27 cellular contexts compared by ENCODE assay signal in genomic region chrX:46938589-46938988, GRCh38. TPM values are rescaled to one million over a fixed set of nuclear protein-coding genes. Genes with fewer than 3 reads are reported as not detected.
DNase-seq lines count a peak whose midpoint lies in the region; ATAC-seq, FAIRE-seq and TF ChIP-seq lines count a peak whose summit lies in the region.
"Had no signal": no experiment of that assay in that cellular context is flagged by ENCODE, and none has a peak within 500 bp of the region (broad histone marks: within the 10 kb centered on the region; RNA-seq: fewer than 3 reads in every experiment).

No MANE protein-coding gene starts in this region.

- ATAC-seq in K562 (no peak), upper lobe of right lung (no peak)
- ATAC-seq: GM12878 had no signal

- FAIRE-seq in GM19239 (lab: Jason Lieb, UNC) (peak; percentile 58), K562 (lab: Jason Lieb, UNC) (no peak)
- FAIRE-seq: A204.1, GM12878, GM12892 had no signal

- intact Hi-C loops in OCI-LY7 (cut with micrococcal nuclease; ENCODE audit: unreplicated experiment) (no loop called here), K562 (cut with micrococcal nuclease) (no loop called here), upper lobe of right lung (cut with DNase I) (no loop called here)

- DNase-seq in GM19239 (ENCODE audit: insufficient read length, low spot score): no peak
- peak; percentile 8 for DNase-seq in OCI-LY7 (ENCODE audit: low spot score)
- DNase-seq in K562 (ENCODE audit: extremely low read depth in 1 of 4, low spot score in 3 of 4): no peak
- no peak for DNase-seq in mesothelial cell of epicardium (ENCODE audit: low spot score in 2 of 2, unreplicated experiment in 2 of 2)
- no peak for DNase-seq in NCI-H1048 (lab: John Stamatoyannopoulos, UW)
- no peak for DNase-seq in upper lobe of right lung
- no peak for DNase-seq in NCI-H446 (lab: John Stamatoyannopoulos, UW)
- DNase-seq: 8988T; ACHN; BE2C; C1 segment of cervical spinal cord; CD4-positive, alpha-beta memory T cell; CD4-positive, CD25-positive, alpha-beta regulatory T cell; CD8-positive, alpha-beta memory T cell; COR-L47; DMS 273 treated with DMSO at 0.1 percent for 48 hours; DMS153; DMS53; DMS79; DND-41; EL; GDM1 had no signal

- TF ChIP-seq POLR2A in K562 (conservative IDR thresholded peaks at IDR 0.05): no peak

- H3K36me3 Mint-ChIP-seq in mesothelial cell of epicardium: peaks cover 12% of the 10 kb centered on the region
- H3K36me3 Mint-ChIP-seq: CD4-positive, alpha-beta memory T cell; CD4-positive, CD25-positive, alpha-beta regulatory T cell; CD8-positive, alpha-beta memory T cell had no signal

- no peak overlapping the region for H3K4me3 Mint-ChIP-seq in mesothelial cell of epicardium
- H3K4me3 Mint-ChIP-seq: CD14-positive monocyte; CD4-positive, alpha-beta memory T cell; CD4-positive, CD25-positive, alpha-beta regulatory T cell; CD8-positive, alpha-beta memory T cell had no signal

- peaks cover 61% of the 10 kb centered on the region for H3K9me3 Mint-ChIP-seq in mesothelial cell of epicardium

- H3K4me3 ChIP-seq in OCI-LY7 (ENCODE audit: low read depth, low read length, poor library complexity, severe bottlenecking) (no peak overlapping the region), K562 (no peak overlapping the region), upper lobe of right lung (no peak overlapping the region)
- H3K4me3 ChIP-seq: BLaER1, GM12878 had no signal

- peaks cover 10% of the 10 kb centered on the region; the same call in 1 of the 2 replicates for H3K79me2 ChIP-seq in OCI-LY7 (ENCODE audit: insufficient read depth, low read depth, low read length)
- no peaks in the 10 kb centered on the region for H3K79me2 ChIP-seq in K562 (ENCODE audit: control insufficient read depth, insufficient read depth, low read length)

- H3K27me3 Mint-ChIP-seq in mesothelial cell of epicardium (ENCODE audit: low read depth): no peaks in the 10 kb centered on the region

- H3K9me3 ChIP-seq in OCI-LY7 (ENCODE audit: low read length) (peaks cover 10% of the 10 kb centered on the region), K562 (replicated peaks; ENCODE audit: control insufficient read depth, insufficient read depth, low read depth, low read length) (no peaks in the 10 kb centered on the region), upper lobe of right lung (no peaks in the 10 kb centered on the region)
- H3K9me3 ChIP-seq: BE2C had no signal

- H3K4me1 Mint-ChIP-seq in mesothelial cell of epicardium: no peaks in the 10 kb centered on the region
- H3K4me1 Mint-ChIP-seq: CD14-positive monocyte; CD4-positive, alpha-beta memory T cell; CD4-positive, CD25-positive, alpha-beta regulatory T cell; CD8-positive, alpha-beta memory T cell had no signal

- BruUV-seq in OCI-LY7 (replicated peaks; lab: Mats Ljungman, UMichigan) (no TSS peak), K562 (replicated peaks; lab: Mats Ljungman, UMichigan) (no TSS peak)

- in situ Hi-C loops in K562 (cut with MboI): no loop called here

- TF ChIP-seq CTCF in OCI-LY7 (conservative IDR thresholded peaks at IDR 0.05; ENCODE audit: low read length) (no peak), K562 (IDR thresholded peaks at IDR 0.05 in 2 of 3, conservative IDR thresholded peaks at IDR 0.05 in 1 of 3; ENCODE audit: insufficient read depth in 2 of 3, low read depth in 1 of 3, low read length in 3 of 3) (no peak), mesothelial cell of epicardium (IDR thresholded peaks at IDR 0.05; ENCODE audit: unreplicated experiment) (no peak), upper lobe of right lung (IDR thresholded peaks at IDR 0.05) (no peak)

- POLR2A ChIA-PET in OCI-LY7 (lab: Charles Lee) (no interaction called here), K562 (lab: Yijun Ruan, JAX) (no interaction called here)

- no peak for TF ChIP-seq EP300 in K562 (IDR thresholded peaks at IDR 0.05; ENCODE audit: low read length)

- no peak overlapping the region for H3K9ac ChIP-seq in K562 (ENCODE audit: insufficient read depth in 1 of 2, low read depth in 2 of 2, low read length in 2 of 2)
- H3K9ac ChIP-seq: BLaER1 had no signal

- H2AFZ ChIP-seq in OCI-LY7 (ENCODE audit: low read length) (no peak overlapping the region), K562 (ENCODE audit: low read depth, low read length) (no peak overlapping the region)

- H3K36me3 ChIP-seq in OCI-LY7 (ENCODE audit: insufficient read depth, low read length) (no peaks in the 10 kb centered on the region; the same call in 1 of the 2 replicates), K562 (ENCODE audit: control insufficient read depth, insufficient read depth, low read length) (no peaks in the 10 kb centered on the region), upper lobe of right lung (no peaks in the 10 kb centered on the region)
- H3K36me3 ChIP-seq: BE2C had no signal

- H3K4me1 ChIP-seq in OCI-LY7 (ENCODE audit: insufficient read depth, low read length, poor library complexity, severe bottlenecking): peaks cover 31% of the 10 kb centered on the region
- H3K4me1 ChIP-seq in K562 (replicated peaks in 1 of 2; ENCODE audit: control insufficient read depth in 2 of 2, insufficient read depth in 2 of 2, low read length in 2 of 2): no peaks in the 10 kb centered on the region
- H3K4me1 ChIP-seq in upper lobe of right lung: no peaks in the 10 kb centered on the region
- H3K4me1 ChIP-seq: BE2C, BLaER1 had no signal

- H3K27me3 ChIP-seq in K562 (ENCODE audit: control insufficient read depth in 2 of 2, insufficient read depth in 2 of 2, low read length in 2 of 2) (no peaks in the 10 kb centered on the region), upper lobe of right lung (no peaks in the 10 kb centered on the region)
- H3K27me3 ChIP-seq: BE2C, BLaER1 had no signal

- H4K20me1 ChIP-seq in OCI-LY7 (ENCODE audit: insufficient read depth, low read length) (no peaks in the 10 kb centered on the region), K562 (replicated peaks; ENCODE audit: control insufficient read depth, insufficient read depth, low read length) (no peaks in the 10 kb centered on the region)
- H4K20me1 ChIP-seq: BLaER1 had no signal

- H3K9me1 ChIP-seq in K562 (ENCODE audit: control insufficient read depth, insufficient read depth, low read length): no peaks in the 10 kb centered on the region

- CTCF ChIA-PET in OCI-LY7 (lab: Charles Lee; ENCODE audit: unreplicated experiment): no interaction called here
- CTCF ChIA-PET in K562 (lab: Yijun Ruan, JAX; ENCODE audit: low intra/inter-chr PET ratio): no interaction called here

- H3K9me2 ChIP-seq in OCI-LY7 (ENCODE audit: insufficient read depth, low read length): no peaks in the 10 kb centered on the region

- TF ChIP-seq RAD21 in K562 (CRISPR knock-in tag; conservative IDR thresholded peaks at IDR 0.05 in 1 of 2, IDR thresholded peaks at IDR 0.05 in 1 of 2): no peak

- no peak overlapping the region for H3K27ac Mint-ChIP-seq in mesothelial cell of epicardium
- H3K27ac Mint-ChIP-seq: CD14-positive monocyte; CD4-positive, alpha-beta memory T cell; CD4-positive, CD25-positive, alpha-beta regulatory T cell had no signal

- H3K4me2 ChIP-seq in OCI-LY7 (ENCODE audit: low read length): no peak overlapping the region
- H3K4me2 ChIP-seq in K562 (ENCODE audit: insufficient read depth, low read length): no peak overlapping the region
- H3K4me2 ChIP-seq: BLaER1 had no signal

- H3K27ac ChIP-seq in OCI-LY7 (ENCODE audit: low read depth, low read length, poor library complexity, severe bottlenecking) (no peak overlapping the region), K562 (ENCODE audit: extremely low read depth, low read depth, low read length) (no peak overlapping the region), upper lobe of right lung (no peak overlapping the region)
- H3K27ac ChIP-seq: BLaER1 had no signal

- WGBS in K562 (ENCODE audit: insufficient coverage, low coverage, missing lambda C conversion rate): 21% methylated on average over 5 of the region's 7 CpGs

TF ChIP-seq in K562, 482 proteins besides CTCF, POLR2A, EP300 and RAD21:
- TF ChIP-seq HOMEZ (CRISPR knock-in tag; IDR thresholded peaks at IDR 0.05) (no peak), ZNF316 (IDR thresholded peaks at IDR 0.05) (peak; percentile 20; the same call in 1 of the 2 replicates)

RNA-seq across cellular contexts. Expression of gene JADE3, which starts 26.4 kb away (rescaled TPM):
- 6.1 and 6.5 TPM in 2 replicates for total RNA-seq in OCI-LY7 (2014; rRNA removed; shearing (Covaris generic))
- total RNA-seq in OCI-LY7 (2022) (10.7 and 12.8 TPM in 2 replicates), K562 (2014; rRNA removed) (4.1 and 5.1 TPM in 2 replicates), K562 (2014; rRNA removed; fragmentation: Illumina TruSeq; extraction: Trizol) (7.3 and 8.5 TPM in 2 replicates), K562 (2015; rRNA removed; fragmentation: Illumina TruSeq; extraction: Trizol) (6.3 and 7.0 TPM in 2 replicates), K562 (2021) (9.3 and 10.2 TPM in 2 replicates), mesothelial cell of epicardium (15.5 to 16.4 TPM (median 16.4 TPM) in 3 replicates), upper lobe of right lung (10.1 TPM)
- total RNA-seq in K562 (2011; cell fraction: chromatin; rRNA removed; ENCODE audit: low replicate concordance): 9.0 and 11.0 TPM in 2 replicates
- total RNA-seq in K562 (2011; cell fraction: nucleolus; rRNA removed): 1.6 and 1.7 TPM in 2 replicates
- total RNA-seq in K562 (2011; cell fraction: nucleoplasm; rRNA removed): 2.8 and 4.8 TPM in 2 replicates
- polyA plus RNA-seq in K562 (2011; rRNA removed) (9.2 and 10.0 TPM in 2 replicates), K562 (2014; fragmentation: Illumina TruSeq; extraction: Trizol) (8.2 and 9.2 TPM in 2 replicates), K562 (2014; fragmentation: Nextera tagmentation; extraction: Ambion mirVana) (1 to 10 TPM; 2.6 to 3.0 TPM), K562 (2014; rRNA removed) (3.6 and 3.8 TPM in 2 replicates)
- polyA plus RNA-seq in K562 (2011; cell fraction: cytosol; rRNA removed): 2.3 and 3.8 TPM in 2 replicates
- 3.6 and 6.8 TPM in 2 replicates for polyA plus RNA-seq in K562 (2011; cell fraction: nucleus; rRNA removed)
- polyA plus RNA-seq in K562 (2012): 5.6 and 5.9 TPM in 2 replicates
- 8.8 and 12.3 TPM in 2 replicates for polyA minus RNA-seq in K562 (2011; rRNA and poly(A)+ RNA removed)
- polyA minus RNA-seq in K562 (2011; cell fraction: cytosol; rRNA and poly(A)+ RNA removed): 3.8 and 8.4 TPM in 2 replicates
- polyA minus RNA-seq in K562 (2011; cell fraction: nucleus; rRNA and poly(A)+ RNA removed): 1.9 and 4.3 TPM in 2 replicates
- polyA plus RNA-seq: CD4-positive, CD25-positive, alpha-beta regulatory T cell; CD8-positive, alpha-beta memory T cell had no signal
